Comparison of ENCODE assay signal across 29 cellular contexts in genomic region chr9:123011380-123011779, GRCh38. TPM values are rescaled to one million over a fixed set of nuclear protein-coding genes. Genes with fewer than 3 reads are reported as not detected.
"Had no signal": no experiment of that assay in that cellular context is flagged by ENCODE, and none has a peak within 500 bp of the region (broad histone marks: within the 10 kb centered on the region; RNA-seq: fewer than 3 reads in every experiment).

No MANE protein-coding gene starts in this region.

- H3K27ac ChIP-seq: adrenal gland, body of pancreas, Peyer's patch, SJSA1 had no signal

- H3K4me2 ChIP-seq: SK-N-SH had no signal

- H3K27me3 ChIP-seq: adrenal gland, body of pancreas, breast epithelium, MG63, Peyer's patch, SJSA1 had no signal

- FAIRE-seq: astrocyte, TTC549 had no signal

- H3K36me3 ChIP-seq: breast epithelium had no signal

- ATAC-seq: activated CD8-positive, alpha-beta T cell treated with anti-CD3 and anti-CD28 coated beads for 36 hours; body of pancreas; PC-3 had no signal

- H3K9me3 ChIP-seq: adrenal gland, body of pancreas, breast epithelium, MG63, Peyer's patch, SJSA1, SK-N-SH had no signal

- DNase-seq: activated CD4-positive, alpha-beta T cell treated with anti-CD3 and anti-CD28 coated beads, Interleukin-2, amount 10 ng/mL, durations not matched to agents 24 days and 14 days; activated CD4-positive, alpha-beta T cell treated with anti-CD3 and anti-CD28 coated beads, Interleukin-2, amount 50 U/mL, for 4 hours; activated CD8-positive, alpha-beta T cell treated with anti-CD3 and anti-CD28 coated beads for 36 hours; activated gamma-delta T cell; activated naive CD4-positive, alpha-beta T cell treated with Interleukin-2 at 50 U/mL for 16 hours; activated naive CD8-positive, alpha-beta T cell treated with anti-CD3 and anti-CD28 coated beads, Interleukin-2, amount 10 ng/mL, durations not matched to agents 7 days and 5 days; activated T-cell treated with anti-CD3 and anti-CD28 coated beads, Interleukin-2, amount 50 U/mL, for 24 hours; adrenal gland; body of pancreas; Kasumi-1; MG63; NCI-H1092; NCI-H1436 treated with DMSO at 0.1 percent for 48 hours; NCI-H1694 treated with DMSO at 0.1 percent for 48 hours; NCI-H2029; NCI-H345; NCI-H510A; NCI-H526; NCI-H748 treated with DMSO at 0.1 percent for 48 hours; NK-92 treated with Interleukin-12 subunit alpha and Interleukin-12 subunit beta, amount 100 ng/mL, for 24 hours; PC-3; Peyer's patch; RPMI8226; SHP77 treated with DMSO at 0.1 percent for 48 hours; SK-N-SH had no signal

- H3K4me3 ChIP-seq: adrenal gland, body of pancreas, breast epithelium, MG63, Peyer's patch, SJSA1 had no signal

- H3K4me1 ChIP-seq: adrenal gland, body of pancreas, breast epithelium, Peyer's patch had no signal

- H3K9ac ChIP-seq: SK-N-SH had no signal

RNA-seq across cellular contexts. Expression of gene GPR21, which starts 22.1 kb away (rescaled TPM):
- total RNA-seq: body of pancreas, SJSA1 had no signal
- polyA plus RNA-seq: SK-N-SH had no signal
